Comparison of ENCODE assay signal across 1 cellular context in the genomic region with DNA sequence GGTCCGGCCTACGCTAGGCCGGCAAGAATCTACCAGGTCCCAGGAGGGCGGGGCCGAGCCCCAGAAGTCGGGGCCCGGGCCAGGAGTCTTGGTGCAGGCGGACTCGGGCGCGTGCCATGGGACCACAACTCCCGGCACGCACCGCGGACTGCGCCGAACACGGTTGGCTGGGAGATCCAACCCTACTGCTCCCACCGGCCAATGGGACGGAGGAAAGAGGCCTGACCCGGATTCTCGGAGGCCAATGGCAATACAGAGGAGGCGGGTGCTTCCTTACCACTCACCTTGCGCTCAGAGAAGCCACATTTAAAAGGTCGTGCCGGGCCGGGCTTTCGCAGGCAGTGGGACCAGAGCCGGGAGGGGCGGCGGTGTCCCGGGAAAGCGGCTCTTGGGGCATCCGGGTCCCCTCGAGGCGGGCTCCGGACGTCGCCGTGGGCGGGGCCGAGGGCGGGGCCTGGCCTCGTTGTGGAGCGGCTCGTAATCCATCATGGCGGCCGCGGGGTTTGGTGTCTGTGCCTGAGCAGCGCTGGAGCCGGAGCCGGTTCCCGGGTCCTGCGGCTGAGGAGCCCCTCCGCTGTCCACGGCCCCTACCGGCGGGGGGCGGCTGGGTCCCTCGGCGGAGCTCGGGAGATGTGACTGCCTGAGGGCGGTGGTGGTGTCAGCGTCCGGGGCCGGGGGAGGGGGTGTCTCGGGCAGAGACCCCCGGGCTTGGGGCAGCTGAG.
TF ChIP-seq lines count a peak whose summit lies in the region.

No MANE protein-coding gene starts in this region.

TF ChIP-seq in K562, 482 proteins besides CTCF, POLR2A, EP300 and RAD21 (continued from another document and continues in another):
- TF ChIP-seq REST (CRISPR knock-in tag; IDR thresholded peaks at IDR 0.05; ENCODE audit: low read depth) (no peak), ATF3 (IDR thresholded peaks at IDR 0.05) (no peak), ATF3 (CRISPR knock-in tag; conservative IDR thresholded peaks at IDR 0.05) (peak; percentile 78; the same call in 1 of the 2 replicates), L3MBTL2 (IDR thresholded peaks at IDR 0.05) (peak; percentile 63), SNRNP70 (optimal IDR thresholded peaks at IDR 0.05; ENCODE audit: low read depth, low read length) (no peak), CHD2 (IDR thresholded peaks at IDR 0.05; ENCODE audit: low read depth, low read length) (peak; percentile 74), ZNF143 (CRISPR knock-in tag; IDR thresholded peaks at IDR 0.05) (peak; percentile 90), MTA2 (IDR thresholded peaks at IDR 0.05; ENCODE audit: low read depth) (no peak), C11orf30 (IDR thresholded peaks at IDR 0.05; ENCODE audit: low read depth) (no peak), CCNT2 (IDR thresholded peaks at IDR 0.05; ENCODE audit: borderline replicate concordance, extremely low read depth, insufficient read length, low read depth, low read length) (peak; percentile 77), NKRF (IDR thresholded peaks at IDR 0.05; ENCODE audit: borderline replicate concordance) (peak; percentile 43; the same call in 1 of the 2 replicates), KAT7 (CRISPR knock-in tag; IDR thresholded peaks at IDR 0.05; ENCODE audit: borderline replicate concordance) (no peak), NFRKB (IDR thresholded peaks at IDR 0.05; ENCODE audit: low read depth) (peak; percentile 71; the same call in 1 of the 2 replicates), SP2 (IDR thresholded peaks at IDR 0.05; ENCODE audit: extremely low read depth, low read depth, low read length, poor library complexity, severe bottlenecking) (peak; percentile 69), POLR2G (IDR thresholded peaks at IDR 0.05; ENCODE audit: low read depth, low read length) (peak; percentile 97), HDAC1 (IDR thresholded peaks at IDR 0.05) (0 out of 4 replicates have a peak, but pooled peaks of 1 of the 2 experiments have one; percentile 43), BCOR (IDR thresholded peaks at IDR 0.05) (no peak), ETV5 (CRISPR knock-in tag; IDR thresholded peaks at IDR 0.05; ENCODE audit: low read depth) (no peak), MNT (conservative IDR thresholded peaks at IDR 0.05) (peak; percentile 85 to 89), ESRRA (IDR thresholded peaks at IDR 0.05; ENCODE audit: borderline replicate concordance, low read depth) (peak; percentile 55; the same call in 1 of the 2 replicates), CTBP1 (IDR thresholded peaks at IDR 0.05; ENCODE audit: borderline replicate concordance) (peak; percentile 36; the same call in 1 of the 2 replicates), FOSL1 (tag; conservative IDR thresholded peaks at IDR 0.05) (no peak), RBM25 (IDR thresholded peaks at IDR 0.05; ENCODE audit: low read depth, low read length, severe bottlenecking) (peak; percentile 94), HNRNPUL1 (IDR thresholded peaks at IDR 0.05; ENCODE audit: low read length) (no peak), TRIM24 (IDR thresholded peaks at IDR 0.05) (no peak), NFIC (IDR thresholded peaks at IDR 0.05) (no peak), NFYB (IDR thresholded peaks at IDR 0.05; ENCODE audit: extremely low read depth, insufficient read length) (peak; percentile 91), TAF9B (IDR thresholded peaks at IDR 0.05; ENCODE audit: partially characterized antibody) (peak; percentile 77), RBBP5 (IDR thresholded peaks at IDR 0.05; ENCODE audit: borderline replicate concordance, insufficient read depth, low read length, poor library complexity, severe bottlenecking) (peak; percentile 87), PHF20 (IDR thresholded peaks at IDR 0.05; ENCODE audit: partially characterized antibody) (peak; percentile 22), NEUROD1 (IDR thresholded peaks at IDR 0.05; ENCODE audit: borderline replicate concordance, low read depth, low read length, partially characterized antibody) (peak; percentile 80), ZNF586 (CRISPR knock-in tag; conservative IDR thresholded peaks at IDR 0.05) (no peak), JUNB (CRISPR knock-in tag; conservative IDR thresholded peaks at IDR 0.05) (no peak)
- TF ChIP-seq, protein P1, sequence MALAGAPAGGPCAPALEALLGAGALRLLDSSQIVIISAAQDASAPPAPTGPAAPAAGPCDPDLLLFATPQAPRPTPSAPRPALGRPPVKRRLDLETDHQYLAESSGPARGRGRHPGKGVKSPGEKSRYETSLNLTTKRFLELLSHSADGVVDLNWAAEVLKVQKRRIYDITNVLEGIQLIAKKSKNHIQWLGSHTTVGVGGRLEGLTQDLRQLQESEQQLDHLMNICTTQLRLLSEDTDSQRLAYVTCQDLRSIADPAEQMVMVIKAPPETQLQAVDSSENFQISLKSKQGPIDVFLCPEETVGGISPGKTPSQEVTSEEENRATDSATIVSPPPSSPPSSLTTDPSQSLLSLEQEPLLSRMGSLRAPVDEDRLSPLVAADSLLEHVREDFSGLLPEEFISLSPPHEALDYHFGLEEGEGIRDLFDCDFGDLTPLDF (CRISPR knock-in tag; IDR thresholded peaks at IDR 0.05), result peak; percentile 41; the same call in 1 of the 2 replicates
- TF ChIP-seq, protein P2, sequence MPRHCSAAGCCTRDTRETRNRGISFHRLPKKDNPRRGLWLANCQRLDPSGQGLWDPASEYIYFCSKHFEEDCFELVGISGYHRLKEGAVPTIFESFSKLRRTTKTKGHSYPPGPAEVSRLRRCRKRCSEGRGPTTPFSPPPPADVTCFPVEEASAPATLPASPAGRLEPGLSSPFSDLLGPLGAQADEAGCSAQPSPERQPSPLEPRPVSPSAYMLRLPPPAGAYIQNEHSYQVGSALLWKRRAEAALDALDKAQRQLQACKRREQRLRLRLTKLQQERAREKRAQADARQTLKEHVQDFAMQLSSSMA (CRISPR knock-in tag; IDR thresholded peaks at IDR 0.05), result no peak
- TF ChIP-seq, protein P3, sequence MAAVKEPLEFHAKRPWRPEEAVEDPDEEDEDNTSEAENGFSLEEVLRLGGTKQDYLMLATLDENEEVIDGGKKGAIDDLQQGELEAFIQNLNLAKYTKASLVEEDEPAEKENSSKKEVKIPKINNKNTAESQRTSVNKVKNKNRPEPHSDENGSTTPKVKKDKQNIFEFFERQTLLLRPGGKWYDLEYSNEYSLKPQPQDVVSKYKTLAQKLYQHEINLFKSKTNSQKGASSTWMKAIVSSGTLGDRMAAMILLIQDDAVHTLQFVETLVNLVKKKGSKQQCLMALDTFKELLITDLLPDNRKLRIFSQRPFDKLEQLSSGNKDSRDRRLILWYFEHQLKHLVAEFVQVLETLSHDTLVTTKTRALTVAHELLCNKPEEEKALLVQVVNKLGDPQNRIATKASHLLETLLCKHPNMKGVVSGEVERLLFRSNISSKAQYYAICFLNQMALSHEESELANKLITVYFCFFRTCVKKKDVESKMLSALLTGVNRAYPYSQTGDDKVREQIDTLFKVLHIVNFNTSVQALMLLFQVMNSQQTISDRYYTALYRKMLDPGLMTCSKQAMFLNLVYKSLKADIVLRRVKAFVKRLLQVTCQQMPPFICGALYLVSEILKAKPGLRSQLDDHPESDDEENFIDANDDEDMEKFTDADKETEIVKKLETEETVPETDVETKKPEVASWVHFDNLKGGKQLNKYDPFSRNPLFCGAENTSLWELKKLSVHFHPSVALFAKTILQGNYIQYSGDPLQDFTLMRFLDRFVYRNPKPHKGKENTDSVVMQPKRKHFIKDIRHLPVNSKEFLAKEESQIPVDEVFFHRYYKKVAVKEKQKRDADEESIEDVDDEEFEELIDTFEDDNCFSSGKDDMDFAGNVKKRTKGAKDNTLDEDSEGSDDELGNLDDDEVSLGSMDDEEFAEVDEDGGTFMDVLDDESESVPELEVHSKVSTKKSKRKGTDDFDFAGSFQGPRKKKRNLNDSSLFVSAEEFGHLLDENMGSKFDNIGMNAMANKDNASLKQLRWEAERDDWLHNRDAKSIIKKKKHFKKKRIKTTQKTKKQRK (IDR thresholded peaks at IDR 0.05; ENCODE audit: borderline replicate concordance, low read depth, low read length), result 0 out of 2 replicates have a peak, but pooled peaks have one; percentile 56
- TF ChIP-seq, protein P4, sequence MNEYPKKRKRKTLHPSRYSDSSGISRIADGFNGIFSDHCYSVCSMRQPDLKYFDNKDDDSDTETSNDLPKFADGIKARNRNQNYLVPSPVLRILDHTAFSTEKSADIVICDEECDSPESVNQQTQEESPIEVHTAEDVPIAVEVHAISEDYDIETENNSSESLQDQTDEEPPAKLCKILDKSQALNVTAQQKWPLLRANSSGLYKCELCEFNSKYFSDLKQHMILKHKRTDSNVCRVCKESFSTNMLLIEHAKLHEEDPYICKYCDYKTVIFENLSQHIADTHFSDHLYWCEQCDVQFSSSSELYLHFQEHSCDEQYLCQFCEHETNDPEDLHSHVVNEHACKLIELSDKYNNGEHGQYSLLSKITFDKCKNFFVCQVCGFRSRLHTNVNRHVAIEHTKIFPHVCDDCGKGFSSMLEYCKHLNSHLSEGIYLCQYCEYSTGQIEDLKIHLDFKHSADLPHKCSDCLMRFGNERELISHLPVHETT (CRISPR knock-in tag; conservative IDR thresholded peaks at IDR 0.05 in 1 of 2, IDR thresholded peaks at IDR 0.05 in 1 of 2), result no peak
- TF ChIP-seq, protein P5, sequence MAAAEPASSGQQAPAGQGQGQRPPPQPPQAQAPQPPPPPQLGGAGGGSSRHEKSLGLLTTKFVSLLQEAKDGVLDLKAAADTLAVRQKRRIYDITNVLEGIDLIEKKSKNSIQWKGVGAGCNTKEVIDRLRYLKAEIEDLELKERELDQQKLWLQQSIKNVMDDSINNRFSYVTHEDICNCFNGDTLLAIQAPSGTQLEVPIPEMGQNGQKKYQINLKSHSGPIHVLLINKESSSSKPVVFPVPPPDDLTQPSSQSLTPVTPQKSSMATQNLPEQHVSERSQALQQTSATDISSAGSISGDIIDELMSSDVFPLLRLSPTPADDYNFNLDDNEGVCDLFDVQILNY (CRISPR knock-in tag; IDR thresholded peaks at IDR 0.05), result peak; percentile 40; the same call in 1 of the 2 replicates
